In the genomic region with DNA sequence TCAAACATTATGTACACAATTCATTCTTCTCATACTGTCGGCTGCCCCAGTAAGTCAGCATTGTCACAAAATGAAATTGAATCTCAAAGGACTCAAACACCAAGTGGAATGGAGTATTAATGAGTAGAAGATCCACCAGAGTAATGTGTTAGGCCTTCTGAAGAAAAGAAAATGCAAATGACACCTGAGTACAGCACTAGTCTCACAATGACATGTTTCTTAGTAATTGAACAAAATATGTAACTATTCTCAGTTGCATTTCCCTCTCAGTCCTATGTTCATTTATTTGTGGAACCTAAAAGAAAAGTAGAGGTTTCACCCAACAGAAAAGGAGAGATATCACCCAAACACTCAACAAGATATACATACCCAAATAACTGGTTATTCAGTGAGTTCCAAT, we compare ENCODE assay signal across 18 cellular contexts.
"Had no signal": no experiment of that assay in that cellular context is flagged by ENCODE, and none has a peak within 500 bp of the region (broad histone marks: within the 10 kb centered on the region; RNA-seq: fewer than 3 reads in every experiment).

No MANE protein-coding gene starts in this region.

- H3K27ac ChIP-seq: gastrocnemius medialis, neutrophil, pancreas, right lobe of liver, VCaP had no signal

- ATAC-seq: activated T-cell treated with anti-CD3 and anti-CD28 coated beads, Interleukin-2, amount 50 U/mL, for 72 hours; esophagus mucosa; gastrocnemius medialis; left lobe of liver; natural killer cell treated with Interleukin-12 subunit alpha and Interleukin-12 subunit beta and Interleukin-15 and Interleukin-18, amount 100 ng/mL, for 72 hours; pancreas; right lobe of liver had no signal

- H3K9me3 ChIP-seq: gastrocnemius medialis, neutrophil, pancreas, right lobe of liver had no signal

- DNase-seq: activated CD4-positive, alpha-beta T cell treated with anti-CD3 and anti-CD28 coated beads for 1 hour; activated CD4-positive, alpha-beta T cell treated with anti-CD3 and anti-CD28 coated beads, Interleukin-2, amount 50 U/mL, for 4 hours; activated gamma-delta T cell; activated T-cell treated with anti-CD3 and anti-CD28 coated beads, Interleukin-2, amount 50 U/mL, for 72 hours; effector CD8-positive, alpha-beta T cell; gastrocnemius medialis; head of caudate nucleus; kidney; pancreas; right lobe of liver; stimulated activated CD4-positive, alpha-beta T cell treated with anti-CD3 and anti-CD28 coated beads, Interleukin-4, amount 100 ng/mL, for 4 hours; stimulated activated naive B cell treated with anti-CD40 and anti-IgM and Interleukin-4, amounts not matched to agents 10 μg/mL and 1 μg/mL and 100 μg/mL, for 72 hours had no signal

- FAIRE-seq: kidney, pancreas had no signal

- H3K4me3 ChIP-seq: gastrocnemius medialis, pancreas, right lobe of liver, smooth muscle cell had no signal

- H3K36me3 ChIP-seq: gastrocnemius medialis, neutrophil, pancreas, right lobe of liver had no signal

- H3K27me3 ChIP-seq: gastrocnemius medialis, pancreas, right lobe of liver had no signal

- H3K4me1 ChIP-seq: gastrocnemius medialis had no signal

- H3K4me2 ChIP-seq: smooth muscle cell had no signal
